2 cellular contexts compared by ENCODE assay signal in the genomic region with DNA sequence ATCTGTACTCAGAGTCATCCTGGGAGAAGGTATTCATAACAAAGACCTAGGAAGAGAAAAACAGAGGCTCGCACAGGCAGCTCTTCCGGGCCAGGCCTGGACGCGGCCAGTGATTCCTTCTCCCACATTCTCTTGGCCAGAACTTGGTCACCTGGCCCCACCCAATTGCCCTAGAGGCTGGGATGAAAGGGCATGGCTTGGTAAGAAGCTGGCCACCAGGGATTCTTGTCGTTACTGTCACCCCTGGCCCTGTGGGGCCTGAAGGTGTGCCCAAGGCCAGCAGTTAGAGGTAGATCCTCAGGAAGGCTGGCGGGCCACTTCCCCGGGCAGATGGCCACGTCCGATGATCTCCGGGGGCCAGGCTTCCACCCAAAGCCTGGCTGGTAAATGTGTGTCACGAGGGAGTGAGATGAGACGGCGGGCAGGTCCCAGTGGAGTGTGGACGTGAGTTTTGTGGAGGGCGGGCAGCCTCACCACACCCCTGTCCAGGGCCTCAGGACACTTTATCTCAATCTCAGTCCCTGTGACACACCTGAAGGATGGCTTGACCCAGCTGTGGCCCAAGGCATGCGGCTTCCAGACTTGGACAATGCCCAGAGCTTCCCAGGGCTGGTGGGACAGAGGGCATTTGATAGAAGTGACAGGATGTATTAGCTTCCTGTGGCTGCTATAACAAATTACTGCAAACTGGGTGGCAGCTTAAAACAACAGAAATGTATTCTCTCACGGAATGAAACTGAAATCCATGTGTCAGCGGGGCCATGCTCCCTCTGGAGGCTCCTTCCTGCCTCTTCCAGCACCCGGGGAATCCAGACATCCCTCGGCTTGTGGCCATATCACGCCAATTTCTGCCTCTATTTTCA.
TF ChIP-seq lines count a peak whose summit lies in the region.

No MANE protein-coding gene starts in this region.

TF ChIP-seq in SK-N-SH, 30 proteins besides CTCF, POLR2A, EP300 and RAD21 (continued from another document):
- TF ChIP-seq, protein P1, sequence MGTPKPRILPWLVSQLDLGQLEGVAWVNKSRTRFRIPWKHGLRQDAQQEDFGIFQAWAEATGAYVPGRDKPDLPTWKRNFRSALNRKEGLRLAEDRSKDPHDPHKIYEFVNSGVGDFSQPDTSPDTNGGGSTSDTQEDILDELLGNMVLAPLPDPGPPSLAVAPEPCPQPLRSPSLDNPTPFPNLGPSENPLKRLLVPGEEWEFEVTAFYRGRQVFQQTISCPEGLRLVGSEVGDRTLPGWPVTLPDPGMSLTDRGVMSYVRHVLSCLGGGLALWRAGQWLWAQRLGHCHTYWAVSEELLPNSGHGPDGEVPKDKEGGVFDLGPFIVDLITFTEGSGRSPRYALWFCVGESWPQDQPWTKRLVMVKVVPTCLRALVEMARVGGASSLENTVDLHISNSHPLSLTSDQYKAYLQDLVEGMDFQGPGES (IDR thresholded peaks at IDR 0.05; ENCODE audit: low read depth, low read length): no peak
- TF ChIP-seq EZH2phosphoT487 (IDR thresholded peaks at IDR 0.05; ENCODE audit: borderline replicate concordance, low read depth): no peak
TF ChIP-seq in SK-N-SH: peak in this region for 0.

TF ChIP-seq in SK-N-SH treated with all-trans-retinoic acid at 6 μM for 48 hours, 23 proteins besides CTCF, POLR2A, EP300 and RAD21 (continued from another document):
- no peak for TF ChIP-seq ZC3H10 (CRISPR knock-in tag; IDR thresholded peaks at IDR 0.05)
- TF ChIP-seq CSDC2 (CRISPR knock-in tag; IDR thresholded peaks at IDR 0.05): no peak
